1 cellular context compared by ENCODE assay signal in genomic region chr1:201570886-201571624, GRCh38.
TF ChIP-seq lines count a peak whose summit lies in the region.

No MANE protein-coding gene starts in this region.

TF ChIP-seq in GM23338, 12 proteins besides CTCF, POLR2A, EP300 and RAD21 (continued from another document):
- no peak for TF ChIP-seq ZNF462 (CRISPR knock-in tag; IDR thresholded peaks at IDR 0.05)
- no peak for TF ChIP-seq ETS1 (IDR thresholded peaks at IDR 0.05)
- no peak for TF ChIP-seq EZH2 (IDR thresholded peaks at IDR 0.05; ENCODE audit: low read depth, unreplicated experiment)
